Comparison of ENCODE assay signal across 9 cellular contexts in genomic region chr19:2014731-2015610, GRCh38. TPM values are rescaled to one million over a fixed set of nuclear protein-coding genes. Genes with fewer than 3 reads are reported as not detected.
DNase-seq lines count a peak whose midpoint lies in the region; ATAC-seq, FAIRE-seq and TF ChIP-seq lines count a peak whose summit lies in the region.
"Had no signal": no experiment of that assay in that cellular context is flagged by ENCODE, and none has a peak within 500 bp of the region (broad histone marks: within the 10 kb centered on the region; RNA-seq: fewer than 3 reads in every experiment).

No MANE protein-coding gene starts in this region.

- BruUV-seq in endothelial cell of umbilical vein (replicated peaks; lab: Mats Ljungman, UMichigan): no TSS peak

- TF ChIP-seq POLR2A in endothelial cell of umbilical vein (IDR thresholded peaks at IDR 0.05; ENCODE audit: low read depth, low read length): no peak

- H3K27me3 ChIP-seq in endothelial cell of umbilical vein (ENCODE audit: control insufficient read depth in 2 of 2, insufficient read depth in 2 of 2, low read length in 2 of 2): no peaks in the 10 kb centered on the region
- H3K27me3 ChIP-seq in naive thymus-derived CD4-positive, alpha-beta T cell (ENCODE audit: control insufficient read depth in 2 of 2, insufficient read depth in 2 of 2, low read length in 2 of 2): no peaks in the 10 kb centered on the region

- peak overlapping the region; percentile 34 for H3K4me3 Mint-ChIP-seq in T-helper 1 cell treated with Interleukin-12 subunit alpha and Interleukin-12 subunit beta and Interleukin-4 antibody, amounts not matched to agents 30 μg/mL and 1 μg/mL, for 36 hours
- peak overlapping the region in 9 of 10 donors; percentile 45 to 80 (median 68) for H3K4me3 Mint-ChIP-seq in naive thymus-derived CD4-positive, alpha-beta T cell

- H3K79me2 ChIP-seq in endothelial cell of umbilical vein (ENCODE audit: control insufficient read depth, insufficient read depth, low read length): peaks cover 12% of the 10 kb centered on the region

- H3K9ac ChIP-seq in endothelial cell of umbilical vein (replicated peaks; ENCODE audit: extremely low read depth, insufficient read depth, low read length): no peak overlapping the region

- peak overlapping the region; percentile 10 to 52 (median 48) for H3K4me3 ChIP-seq in endothelial cell of umbilical vein (replicated peaks in 1 of 3; ENCODE audit: insufficient read depth in 1 of 3, low read depth in 1 of 3, low read length in 3 of 3)
- no peak overlapping the region for H3K4me3 ChIP-seq in naive thymus-derived CD4-positive, alpha-beta T cell (ENCODE audit: low read length)

- no peaks in the 10 kb centered on the region for H3K36me3 ChIP-seq in endothelial cell of umbilical vein (ENCODE audit: control insufficient read depth in 2 of 2, extremely low read depth in 1 of 2, insufficient read depth in 2 of 2, low read length in 2 of 2)
- peaks cover 0 to 8% (median 0%) of the 10 kb centered on the region in 3 experiments for H3K36me3 ChIP-seq in naive thymus-derived CD4-positive, alpha-beta T cell (ENCODE audit: control insufficient read depth in 2 of 3, insufficient read depth in 3 of 3, low read length in 3 of 3)

- intact Hi-C loops in endothelial cell of umbilical vein (cut with micrococcal nuclease): no loop called here
- intact Hi-C loops in naive thymus-derived CD4-positive, alpha-beta T cell (cut with micrococcal nuclease): no loop called here

- H3K4me1 Mint-ChIP-seq in T-helper 1 cell treated with Interleukin-12 subunit alpha and Interleukin-12 subunit beta and Interleukin-4 antibody, amounts not matched to agents 30 μg/mL and 1 μg/mL, for 36 hours (ENCODE audit: low read depth): peaks cover 4% of the 10 kb centered on the region
- peaks cover 9 to 35% (median 17%) of the 10 kb centered on the region in 7 donors for H3K4me1 Mint-ChIP-seq in naive thymus-derived CD4-positive, alpha-beta T cell

- H3K9me3 ChIP-seq in endothelial cell of umbilical vein (replicated peaks; ENCODE audit: control insufficient read depth, insufficient read depth, low read length): no peaks in the 10 kb centered on the region
- H3K9me3 ChIP-seq in naive thymus-derived CD4-positive, alpha-beta T cell (ENCODE audit: control insufficient read depth in 2 of 3, low read length in 3 of 3): no peaks in the 10 kb centered on the region

- H3K36me3 Mint-ChIP-seq in T-helper 1 cell treated with Interleukin-12 subunit alpha and Interleukin-12 subunit beta and Interleukin-4 antibody, amounts not matched to agents 30 μg/mL and 1 μg/mL, for 36 hours (ENCODE audit: low read depth): peaks cover 2% of the 10 kb centered on the region
- H3K36me3 Mint-ChIP-seq in naive thymus-derived CD4-positive, alpha-beta T cell: peaks cover 0 to 18% (median 11%) of the 10 kb centered on the region in 5 donors

- dilution Hi-C loops in endothelial cell of umbilical vein (cut with MboI; ENCODE audit: extremely low pct_ligation_motif_present, low sequenced_read_pairs): no loop called here

- H4K20me1 ChIP-seq in endothelial cell of umbilical vein (replicated peaks; ENCODE audit: control insufficient read depth, extremely low read depth, insufficient read depth, low read length): no peaks in the 10 kb centered on the region

- no peaks in the 10 kb centered on the region for H3K27me3 Mint-ChIP-seq in T-helper 1 cell treated with Interleukin-12 subunit alpha and Interleukin-12 subunit beta and Interleukin-4 antibody, amounts not matched to agents 30 μg/mL and 1 μg/mL, for 36 hours (ENCODE audit: low read depth)
- no peaks in the 10 kb centered on the region for H3K27me3 Mint-ChIP-seq in naive thymus-derived CD4-positive, alpha-beta T cell

- peak; percentile 22 to 40 for ATAC-seq in activated CD4-positive, CD25-positive, alpha-beta regulatory T cell treated with anti-CD3 and anti-CD28 coated beads, Interleukin-2, amount 50 U/mL, for 24 hours
- peak; percentile 52 for ATAC-seq in naive thymus-derived CD4-positive, alpha-beta T cell
- no peak for ATAC-seq in GM18909 (IDR thresholded peaks at IDR 0.05; ENCODE audit: poor library complexity, unreplicated experiment)

- H3K27ac Mint-ChIP-seq in T-helper 1 cell treated with Interleukin-12 subunit alpha and Interleukin-12 subunit beta and Interleukin-4 antibody, amounts not matched to agents 30 μg/mL and 1 μg/mL, for 36 hours: no peak overlapping the region
- H3K27ac Mint-ChIP-seq in naive thymus-derived CD4-positive, alpha-beta T cell: peak overlapping the region in 6 of 9 donors; percentile 17 to 67 (median 38)

- CTCF ChIA-PET in endothelial cell of umbilical vein (lab: Charles Lee): no interaction called here
- CTCF ChIA-PET in naive thymus-derived CD4-positive, alpha-beta T cell (lab: Charles Lee): no interaction called here

- H3K9me3 Mint-ChIP-seq in T-helper 1 cell treated with Interleukin-12 subunit alpha and Interleukin-12 subunit beta and Interleukin-4 antibody, amounts not matched to agents 30 μg/mL and 1 μg/mL, for 36 hours: no peaks in the 10 kb centered on the region
- H3K9me3 Mint-ChIP-seq in naive thymus-derived CD4-positive, alpha-beta T cell: no peaks in the 10 kb centered on the region

- peak overlapping the region; percentile 36 for H3K4me2 ChIP-seq in endothelial cell of umbilical vein (ENCODE audit: insufficient read depth, low read length)

- no peaks in the 10 kb centered on the region for H3K4me1 ChIP-seq in endothelial cell of umbilical vein (ENCODE audit: control insufficient read depth, extremely low read depth, insufficient read depth, low read length)
- no peaks in the 10 kb centered on the region for H3K4me1 ChIP-seq in naive thymus-derived CD4-positive, alpha-beta T cell (ENCODE audit: control insufficient read depth in 2 of 2, insufficient read depth in 2 of 2, low read length in 2 of 2)

- DNase-seq in activated CD4-positive, CD25-positive, alpha-beta regulatory T cell (lab: John Stamatoyannopoulos, UW): no peak
- DNase-seq in endothelial cell of umbilical vein (ENCODE audit: low read depth, low spot score) (no peak), NCI-H446 (lab: John Stamatoyannopoulos, UW) (no peak), NCI-H1048 (lab: John Stamatoyannopoulos, UW) (no peak)
- peak in 2 of 9 donors; percentile 31 to 36 for DNase-seq in naive thymus-derived CD4-positive, alpha-beta T cell

- FAIRE-seq in endothelial cell of umbilical vein (lab: Jason Lieb, UNC): no peak
- FAIRE-seq: colon had no signal

- POLR2A ChIA-PET in endothelial cell of umbilical vein (lab: Charles Lee): no interaction called here
- POLR2A ChIA-PET in naive thymus-derived CD4-positive, alpha-beta T cell (lab: Charles Lee): interaction anchor here (0.6 kb wide), 1 partner anchor 72 kb away, joined by 4 read pairs; no protein-coding TSS in a partner anchor

- TF ChIP-seq CTCF in endothelial cell of umbilical vein (IDR thresholded peaks at IDR 0.05; ENCODE audit: extremely low read depth in 1 of 2, insufficient read depth in 1 of 2, low read depth in 1 of 2, low read length in 2 of 2): no peak

- no peaks in the 10 kb centered on the region for H3K9me1 ChIP-seq in endothelial cell of umbilical vein (replicated peaks; ENCODE audit: control insufficient read depth, extremely low read depth, insufficient read depth, low read length)

- no peak overlapping the region for H3K27ac ChIP-seq in endothelial cell of umbilical vein (ENCODE audit: insufficient read depth, low read depth, low read length)
- H3K27ac ChIP-seq in naive thymus-derived CD4-positive, alpha-beta T cell (ENCODE audit: low read depth, low read length): peak overlapping the region; percentile 40

- H2AFZ ChIP-seq in endothelial cell of umbilical vein (ENCODE audit: low read depth, low read length): no peak overlapping the region

TF ChIP-seq in endothelial cell of umbilical vein, 7 proteins besides CTCF, POLR2A, EP300 and RAD21:
- TF ChIP-seq EZH2 (IDR thresholded peaks at IDR 0.05; ENCODE audit: borderline replicate concordance, low read depth, low read length, severe bottlenecking) (no peak), MYC (IDR thresholded peaks at IDR 0.05; ENCODE audit: low read depth, low read length) (no peak), FOS (IDR thresholded peaks at IDR 0.05; ENCODE audit: borderline replicate concordance, insufficient read depth, low read length) (no peak), POLR2AphosphoS5 (IDR thresholded peaks at IDR 0.05; ENCODE audit: insufficient read depth, low read depth, low read length) (peak; percentile 27)

RNA-seq across cellular contexts. Expression of gene BTBD2, which starts 0.5 kb away (rescaled TPM):
- 73.1 and 78.2 TPM in 2 replicates for total RNA-seq in endothelial cell of umbilical vein
- 59.2 and 76.1 TPM in 2 replicates for polyA plus RNA-seq in endothelial cell of umbilical vein
- polyA plus RNA-seq in endothelial cell of umbilical vein (2011; cell fraction: cytosol; rRNA removed): 25.7 and 39.0 TPM in 2 replicates
- polyA plus RNA-seq in endothelial cell of umbilical vein (2011; cell fraction: nucleus; rRNA removed): 28.3 and 30.7 TPM in 2 replicates
- polyA plus RNA-seq in endothelial cell of umbilical vein (2012): 70.1 and 98.8 TPM in 2 replicates
- 30.8 and 35.3 TPM in 2 replicates for polyA minus RNA-seq in endothelial cell of umbilical vein
- 32.0 TPM for polyA minus RNA-seq in endothelial cell of umbilical vein (2011; cell fraction: cytosol; rRNA and poly(A)+ RNA removed)
- 9.5 and 22.0 TPM in 2 replicates for polyA minus RNA-seq in endothelial cell of umbilical vein (2011; cell fraction: nucleus; rRNA and poly(A)+ RNA removed)
- 10 to 100 TPM; 53.0 to 70.8 (median 67.5) TPM for total RNA-seq in naive thymus-derived CD4-positive, alpha-beta T cell
- 1 to 10 TPM; 5.2 to 6.5 TPM for polyA plus RNA-seq in naive thymus-derived CD4-positive, alpha-beta T cell

RNA-seq across cellular contexts. Expression of gene MKNK2, which starts 36.1 kb away (rescaled TPM):
- 86.1 and 87.5 TPM in 2 replicates for total RNA-seq in endothelial cell of umbilical vein
- polyA plus RNA-seq in endothelial cell of umbilical vein: 65.1 and 96.2 TPM in 2 replicates
- 48.6 and 60.6 TPM in 2 replicates for polyA plus RNA-seq in endothelial cell of umbilical vein (2011; cell fraction: cytosol; rRNA removed)
- 51.3 and 66.9 TPM in 2 replicates for polyA plus RNA-seq in endothelial cell of umbilical vein (2011; cell fraction: nucleus; rRNA removed)
- polyA plus RNA-seq in endothelial cell of umbilical vein (2012): 45.6 and 62.3 TPM in 2 replicates
- polyA minus RNA-seq in endothelial cell of umbilical vein: 49.2 and 82.5 TPM in 2 replicates
- 111 TPM for polyA minus RNA-seq in endothelial cell of umbilical vein (2011; cell fraction: cytosol; rRNA and poly(A)+ RNA removed)
- polyA minus RNA-seq in endothelial cell of umbilical vein (2011; cell fraction: nucleus; rRNA and poly(A)+ RNA removed): 19.7 and 28.4 TPM in 2 replicates
- total RNA-seq in naive thymus-derived CD4-positive, alpha-beta T cell: 100 to 1,000 TPM; 190 to 347 (median 238) TPM
- polyA plus RNA-seq in naive thymus-derived CD4-positive, alpha-beta T cell: 10 to 100 TPM; 28.8 to 52.9 TPM
